ENCODE assay signal across 8 cellular contexts in genomic region chr13:99228737-99229691, GRCh38. TPM values are rescaled to one million over a fixed set of nuclear protein-coding genes. Genes with fewer than 3 reads are reported as not detected.
A peak's percentile ranks its signal among the peaks of the same experiment; 100 is the strongest.
DNase-seq lines count a peak whose midpoint lies in the region; ATAC-seq and TF ChIP-seq lines count a peak whose summit lies in the region.

No MANE protein-coding gene starts in this region.

- peaks cover 62% of the 10 kb centered on the region for H3K4me1 Mint-ChIP-seq in activated CD8-positive, alpha-beta T cell treated with anti-CD3 and anti-CD28 coated beads, Interleukin-2, amount 10 ng/mL, durations not matched to agents 7 days and 5 days (ENCODE audit: low read depth)

- H3K27ac Mint-ChIP-seq in activated CD8-positive, alpha-beta T cell treated with anti-CD3 and anti-CD28 coated beads, Interleukin-2, amount 10 ng/mL, durations not matched to agents 7 days and 5 days, result peak overlapping the region; percentile 84

- ATAC-seq in GM21390 (IDR thresholded peaks at IDR 0.05; ENCODE audit: unreplicated experiment) (peak; percentile 91), HG03565 (IDR thresholded peaks at IDR 0.05; ENCODE audit: unreplicated experiment) (peak; percentile 93)
- ATAC-seq in activated CD8-positive, alpha-beta T cell treated with anti-CD3 and anti-CD28 coated beads, Interleukin-2, amount 10 ng/mL, durations not matched to agents 7 days and 5 days, result peak; percentile 62

- DNase-seq in GM03348 (ENCODE audit: low spot score) (peak; percentile 80), medulla oblongata (ENCODE audit: extremely low spot score) (peak; percentile 16), erythroblast (lab: John Stamatoyannopoulos, UW) (no peak), NCI-H1930 (lab: John Stamatoyannopoulos, UW) (no peak), GOT3 (lab: John Stamatoyannopoulos, UW) (no peak)
- DNase-seq in activated CD8-positive, alpha-beta T cell treated with anti-CD3 and anti-CD28 coated beads, Interleukin-2, amount 10 ng/mL, durations not matched to agents 7 days and 5 days, result no peak

- no peaks in the 10 kb centered on the region for H3K9me3 Mint-ChIP-seq in activated CD8-positive, alpha-beta T cell treated with anti-CD3 and anti-CD28 coated beads, Interleukin-2, amount 10 ng/mL, durations not matched to agents 7 days and 5 days (ENCODE audit: insufficient read depth)

- H3K4me3 Mint-ChIP-seq in activated CD8-positive, alpha-beta T cell treated with anti-CD3 and anti-CD28 coated beads, Interleukin-2, amount 10 ng/mL, durations not matched to agents 7 days and 5 days, result peak overlapping the region; percentile 65

- CTCF ChIA-PET in activated CD8-positive, alpha-beta T cell treated with anti-CD3 and anti-CD28 coated beads, Interleukin-2, amount 10 ng/mL, durations not matched to agents 7 days and 5 days (lab: Charles Lee), result interaction anchor here (0.7 to 2.0 kb wide), 3 partner anchors 24 to 37 kb away, joined by 3 to 4 read pairs (median 4); no protein-coding TSS in a partner anchor

- POLR2A ChIA-PET in activated CD8-positive, alpha-beta T cell treated with anti-CD3 and anti-CD28 coated beads, Interleukin-2, amount 10 ng/mL, durations not matched to agents 7 days and 5 days (lab: Charles Lee), result interaction anchor here (6.3 kb wide), 1 partner anchor 29 kb away, joined by 31 read pairs; the partner anchor contains the start of gene UBAC2

- TF ChIP-seq POLR2A in erythroblast (IDR thresholded peaks at IDR 0.05; ENCODE audit: low read length), result no peak

- H3K27me3 Mint-ChIP-seq in activated CD8-positive, alpha-beta T cell treated with anti-CD3 and anti-CD28 coated beads, Interleukin-2, amount 10 ng/mL, durations not matched to agents 7 days and 5 days (ENCODE audit: low read depth), result no peaks in the 10 kb centered on the region

- peaks cover 37% of the 10 kb centered on the region for H3K36me3 Mint-ChIP-seq in activated CD8-positive, alpha-beta T cell treated with anti-CD3 and anti-CD28 coated beads, Interleukin-2, amount 10 ng/mL, durations not matched to agents 7 days and 5 days (ENCODE audit: low read depth)

RNA-seq across cellular contexts. Expression of gene UBAC2, which starts 28.4 kb away (rescaled TPM):
- 10 to 100 TPM; 67.4 to 71.2 TPM for total RNA-seq in activated CD8-positive, alpha-beta T cell treated with anti-CD3 and anti-CD28 coated beads, Interleukin-2, amount 10 ng/mL, durations not matched to agents 7 days and 5 days

RNA-seq across cellular contexts. Expression of gene GPR18, which starts 29.2 kb away (rescaled TPM):
- 10 to 100 TPM; 16.2 to 16.6 TPM for total RNA-seq in activated CD8-positive, alpha-beta T cell treated with anti-CD3 and anti-CD28 coated beads, Interleukin-2, amount 10 ng/mL, durations not matched to agents 7 days and 5 days

Comparison
In these comparisons a context has a peak if more than half of its experiments do, and no peak if none do; other contexts are left out.
1. DNase-seq: peak in GM03348 (single experiment) and medulla oblongata (single experiment); none in activated CD8-positive, alpha-beta T cell treated with anti-CD3 and anti-CD28 coated beads, Interleukin-2, amount 10 ng/mL, durations not matched to agents 7 days and 5 days (single experiment), erythroblast (0 of 2), NCI-H1930 (0 of 2) and GOT3 (single experiment).
2. Peak in every context shown above with its lines, with median percentiles within 50 percentile points of each other: ATAC-seq.